11 cellular contexts compared by ENCODE assay signal in the genomic region with DNA sequence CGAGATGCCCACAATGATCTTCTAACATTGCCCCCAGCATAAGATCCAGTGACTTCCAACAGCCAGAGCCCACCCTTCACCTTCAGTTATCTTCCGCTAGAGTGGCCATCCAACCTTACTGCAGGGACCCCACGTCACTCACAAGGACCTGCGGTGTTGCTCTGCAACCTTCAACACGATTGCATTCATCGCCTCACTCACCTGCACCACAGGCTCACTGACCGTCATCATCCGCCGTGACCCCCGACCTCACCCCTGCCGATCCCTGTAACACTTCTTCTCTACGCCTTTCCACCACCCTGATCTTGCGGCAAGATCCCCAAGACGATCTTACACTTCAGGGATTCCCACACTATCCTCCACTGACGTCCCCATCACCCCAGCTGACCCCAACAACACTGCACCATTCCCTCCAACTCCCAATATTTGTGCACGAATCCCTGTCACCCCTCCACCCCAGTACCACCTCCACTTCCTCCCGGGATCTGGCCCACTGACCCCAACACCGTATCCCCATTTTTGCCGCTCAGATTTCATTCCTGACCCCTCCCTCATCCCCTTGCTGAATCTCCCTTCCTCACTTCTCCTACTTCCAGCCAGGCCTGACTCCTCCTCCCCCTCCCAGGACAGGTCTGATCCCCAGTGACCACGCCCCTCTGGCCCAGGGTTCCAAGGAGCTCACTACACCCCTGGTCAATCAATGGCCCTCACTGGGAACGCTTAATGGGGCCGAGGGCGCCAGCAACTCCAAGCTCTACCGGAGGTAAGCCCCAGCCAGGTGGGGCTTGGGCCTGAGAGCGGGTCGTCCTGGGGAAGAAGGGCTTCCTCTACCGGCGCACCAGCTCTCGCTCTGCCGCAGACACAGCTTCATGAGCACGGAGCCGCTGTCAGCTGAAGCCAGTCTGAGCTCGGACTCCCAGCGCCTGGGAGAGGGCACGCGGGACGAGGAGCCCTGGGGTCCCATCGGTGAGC. TPM values are rescaled to one million over a fixed set of nuclear protein-coding genes. Genes with fewer than 3 reads are reported as not detected.
DNase-seq lines count a peak whose midpoint lies in the region; ATAC-seq, FAIRE-seq and TF ChIP-seq lines count a peak whose summit lies in the region.
"Had no signal": no experiment of that assay in that cellular context is flagged by ENCODE, and none has a peak within 500 bp of the region (broad histone marks: within the 10 kb centered on the region; RNA-seq: fewer than 3 reads in every experiment).

No MANE protein-coding gene starts in this region.

- 9 to 12% methylated on average over 37 to 38 of the region's 38 CpGs for WGBS in mesodermal cell (ENCODE audit: insufficient coverage in 2 of 2), 2 experiments

- peak overlapping the region; percentile 33 for H3K4me2 ChIP-seq in astrocyte (ENCODE audit: low read length)

- DNase-seq in CD4-positive, CD25-positive, alpha-beta regulatory T cell = no peak
- peak in 1 of 2 experiments; percentile 76 for DNase-seq in HAP-1 (ENCODE audit: low spot score in 2 of 2)
- no peak for DNase-seq in astrocyte (ENCODE audit: low read depth)
- no peak for DNase-seq in nucleus accumbens (lab: John Stamatoyannopoulos, UW)
- DNase-seq in SKM-1 (lab: John Stamatoyannopoulos, UW; ENCODE audit: unreplicated experiment) = no peak
- DNase-seq: amniotic stem cell, NCI-H187 treated with DMSO at 0.1 percent for 48 hours had no signal

- H2AFZ ChIP-seq in astrocyte (ENCODE audit: low read depth, low read length) = no peak overlapping the region

- peaks cover 13% of the 10 kb centered on the region for H3K36me3 ChIP-seq in CD4-positive, CD25-positive, alpha-beta regulatory T cell (ENCODE audit: control insufficient read depth, insufficient read depth, low read length)
- H3K36me3 ChIP-seq in HAP-1 (replicated peaks) = peaks cover 17% of the 10 kb centered on the region
- H3K36me3 ChIP-seq in astrocyte (ENCODE audit: insufficient read depth, low read length) = peaks cover 5% of the 10 kb centered on the region
- H3K36me3 ChIP-seq in mesodermal cell (ENCODE audit: control insufficient read depth, insufficient read depth, low read length) = peaks cover 21% of the 10 kb centered on the region

- H3K27ac ChIP-seq in CD4-positive, CD25-positive, alpha-beta regulatory T cell (ENCODE audit: insufficient read depth, low read length, poor library complexity, severe bottlenecking) = no peak overlapping the region
- H3K27ac ChIP-seq in astrocyte (ENCODE audit: low read depth, low read length) (no peak overlapping the region), mesodermal cell (ENCODE audit: low read depth, low read length, severe bottlenecking) (no peak overlapping the region)

- no peak for TF ChIP-seq CTCF in astrocyte (IDR thresholded peaks at IDR 0.05; ENCODE audit: insufficient read depth, low read depth, low read length)

- in situ Hi-C loops in HAP-1 (cut with MboI; ENCODE audit: low sequenced_read_pairs) = no loop called here

- peaks cover 31% of the 10 kb centered on the region for H3K27me3 Mint-ChIP-seq in CD4-positive, CD25-positive, alpha-beta regulatory T cell
- peaks cover 38% of the 10 kb centered on the region for H3K27me3 Mint-ChIP-seq in astrocyte (ENCODE audit: low read depth, unreplicated experiment)

- H3K4me3 ChIP-seq in CD4-positive, CD25-positive, alpha-beta regulatory T cell (ENCODE audit: low read depth, low read length) = no peak overlapping the region
- peak overlapping the region; percentile 25 for H3K4me3 ChIP-seq in HAP-1
- no peak overlapping the region for H3K4me3 ChIP-seq in astrocyte (ENCODE audit: insufficient read depth, low read depth, low read length)
- H3K4me3 ChIP-seq in mesodermal cell (ENCODE audit: extremely low read depth, insufficient read depth, low read length, poor library complexity, severe bottlenecking) = peak overlapping the region; percentile 26

- H3K9me3 Mint-ChIP-seq in CD4-positive, CD25-positive, alpha-beta regulatory T cell = peaks cover 0 to 11% (median 0%) of the 10 kb centered on the region in 7 donors
- peaks cover 4% of the 10 kb centered on the region for H3K9me3 Mint-ChIP-seq in astrocyte (ENCODE audit: unreplicated experiment)

- H3K4me3 Mint-ChIP-seq in CD4-positive, CD25-positive, alpha-beta regulatory T cell = peak overlapping the region; percentile 64 to 81 (median 78)
- peak overlapping the region; percentile 81 for H3K4me3 Mint-ChIP-seq in astrocyte (ENCODE audit: unreplicated experiment)

- no peaks in the 10 kb centered on the region for H3K79me2 ChIP-seq in astrocyte (ENCODE audit: insufficient read depth, low read length)

- H3K36me3 Mint-ChIP-seq in CD4-positive, CD25-positive, alpha-beta regulatory T cell = peaks cover 4% of the 10 kb centered on the region
- H3K36me3 Mint-ChIP-seq in astrocyte (ENCODE audit: low read depth, unreplicated experiment) = peaks cover 7% of the 10 kb centered on the region

- peaks cover 25% of the 10 kb centered on the region for H4K20me1 ChIP-seq in astrocyte (ENCODE audit: insufficient read depth, low read length)

- FAIRE-seq in astrocyte (lab: Jason Lieb, UNC) = no peak

- peak overlapping the region in 1 of 3 donors; percentile 52 for H3K27ac Mint-ChIP-seq in CD4-positive, CD25-positive, alpha-beta regulatory T cell
- no peak overlapping the region for H3K27ac Mint-ChIP-seq in astrocyte (ENCODE audit: unreplicated experiment)

- peaks cover 10% of the 10 kb centered on the region for H3K27me3 ChIP-seq in CD4-positive, CD25-positive, alpha-beta regulatory T cell (ENCODE audit: control insufficient read depth, insufficient read depth, low read length)
- peaks cover 21% of the 10 kb centered on the region for H3K27me3 ChIP-seq in HAP-1 (ENCODE audit: low read depth)
- peaks cover 29% of the 10 kb centered on the region for H3K27me3 ChIP-seq in astrocyte (ENCODE audit: insufficient read depth, low read length)

- no peak for ATAC-seq in CD4-positive, CD25-positive, alpha-beta regulatory T cell (ENCODE audit: low read depth in 2 of 2)
- ATAC-seq in GM21447 (IDR thresholded peaks at IDR 0.05; ENCODE audit: unreplicated experiment) (no peak), HG03025 (IDR thresholded peaks at IDR 0.05; ENCODE audit: low FRiP score, unreplicated experiment) (no peak)

- no peak overlapping the region for H3K9ac ChIP-seq in astrocyte (ENCODE audit: low read length)

- peaks cover 0 to 20% (median 9%) of the 10 kb centered on the region in 4 donors for H3K4me1 Mint-ChIP-seq in CD4-positive, CD25-positive, alpha-beta regulatory T cell
- peaks cover 3% of the 10 kb centered on the region for H3K4me1 Mint-ChIP-seq in astrocyte (ENCODE audit: low read depth, unreplicated experiment)

- H3K4me1 ChIP-seq in CD4-positive, CD25-positive, alpha-beta regulatory T cell (ENCODE audit: control insufficient read depth, insufficient read depth, low read length, poor library complexity, severe bottlenecking) = peaks cover 12% of the 10 kb centered on the region
- H3K4me1 ChIP-seq in HAP-1 = 0 out of 2 replicates have a peak, but pooled peaks cover 2% of the 10 kb centered on the region
- H3K4me1 ChIP-seq in astrocyte (ENCODE audit: insufficient read depth, low read length) = no peaks in the 10 kb centered on the region
- H3K4me1 ChIP-seq in mesodermal cell (ENCODE audit: control insufficient read depth, insufficient read depth, low read length, poor library complexity, severe bottlenecking) = peaks cover 6% of the 10 kb centered on the region

- H3K9me3 ChIP-seq in CD4-positive, CD25-positive, alpha-beta regulatory T cell (ENCODE audit: control insufficient read depth in 2 of 2, low read length in 2 of 2) = no peaks in the 10 kb centered on the region
- no peaks in the 10 kb centered on the region for H3K9me3 ChIP-seq in HAP-1
- H3K9me3 ChIP-seq in astrocyte (ENCODE audit: insufficient read depth, low read depth, low read length) = no peaks in the 10 kb centered on the region
- no peaks in the 10 kb centered on the region for H3K9me3 ChIP-seq in mesodermal cell (ENCODE audit: control insufficient read depth, low read length)

RNA-seq across cellular contexts. Expression of gene RUNDC3A, which starts 7.6 kb away (rescaled TPM):
- 0.27 TPM for total RNA-seq in CD4-positive, CD25-positive, alpha-beta regulatory T cell
- under 1 TPM in 1 of 4 donors, not detected in 3; 0.96 TPM for polyA plus RNA-seq in CD4-positive, CD25-positive, alpha-beta regulatory T cell
- 2.0 and 3.4 TPM in 2 replicates for total RNA-seq in astrocyte
- polyA plus RNA-seq in mesodermal cell (2013, experiment 1 of 2) = 3.8 TPM
- polyA plus RNA-seq in mesodermal cell (2013, experiment 2 of 2) = 2.3 TPM

RNA-seq across cellular contexts. Expression of gene SLC25A39, which starts 8.6 kb away (rescaled TPM):
- total RNA-seq in CD4-positive, CD25-positive, alpha-beta regulatory T cell = 64.7 TPM
- 100 to 1,000 TPM in 1 of 4 donors, 10 to 100 TPM in 3; 93.8 to 112 (median 98.4) TPM for polyA plus RNA-seq in CD4-positive, CD25-positive, alpha-beta regulatory T cell
- total RNA-seq in astrocyte = 80.6 and 80.9 TPM in 2 replicates
- 91.8 TPM for polyA plus RNA-seq in mesodermal cell (2013, experiment 1 of 2)
- polyA plus RNA-seq in mesodermal cell (2013, experiment 2 of 2) = 80.3 TPM

RNA-seq across cellular contexts. Expression of gene GRN, which starts 29.1 kb away (rescaled TPM):
- total RNA-seq in CD4-positive, CD25-positive, alpha-beta regulatory T cell = 24.3 TPM
- polyA plus RNA-seq in CD4-positive, CD25-positive, alpha-beta regulatory T cell = 10 to 100 TPM; 29.1 to 39.4 (median 33.7) TPM
- total RNA-seq in astrocyte = 327 and 338 TPM in 2 replicates
- polyA plus RNA-seq in mesodermal cell (2013, experiment 1 of 2) = 226 TPM
- 189 TPM for polyA plus RNA-seq in mesodermal cell (2013, experiment 2 of 2)

RNA-seq across cellular contexts. Expression of gene FAM171A2, which starts 47.6 kb away (rescaled TPM):
- 0.25 TPM for total RNA-seq in CD4-positive, CD25-positive, alpha-beta regulatory T cell
- polyA plus RNA-seq in CD4-positive, CD25-positive, alpha-beta regulatory T cell = under 1 TPM in 2 of 4 donors, not detected in 2; 0.07 to 0.09 TPM
- total RNA-seq in astrocyte = 18.2 and 22.8 TPM in 2 replicates
- polyA plus RNA-seq in mesodermal cell (2013, experiment 1 of 2) = 29.0 TPM
- polyA plus RNA-seq in mesodermal cell (2013, experiment 2 of 2) = 23.7 TPM

RNA-seq across cellular contexts. Expression of gene SLC4A1, which starts 48.1 kb away (rescaled TPM):
- total RNA-seq in CD4-positive, CD25-positive, alpha-beta regulatory T cell = not detected
- not detected for polyA plus RNA-seq in CD4-positive, CD25-positive, alpha-beta regulatory T cell
- total RNA-seq in astrocyte = not detected in 2 replicates
- polyA plus RNA-seq in mesodermal cell (2013, experiment 1 of 2) = not detected
- polyA plus RNA-seq in mesodermal cell (2013, experiment 2 of 2) = not detected
- total RNA-seq: T-helper 2 cell treated with Interferon-gamma antibody and Interleukin-4, amounts not matched to agents 100 ng/mL and 5 ng/mL, for 36 hours had no signal

Comparison
In these comparisons a context has a peak if more than half of its experiments do, and no peak if none do; other contexts are left out.
1. H3K4me3 ChIP-seq: peak in HAP-1 (single experiment) and mesodermal cell (single experiment); none in CD4-positive, CD25-positive, alpha-beta regulatory T cell (single experiment) and astrocyte (single experiment).
2. RNA of gene GRN, which starts 29.1 kb away (total RNA-seq): 327 to 338 TPM in astrocyte; 24.3 TPM in CD4-positive, CD25-positive, alpha-beta regulatory T cell (single experiment); every median in the first group is over 10 times any median in the second.